ENCODE assay signal across 12 cellular contexts in the genomic region with DNA sequence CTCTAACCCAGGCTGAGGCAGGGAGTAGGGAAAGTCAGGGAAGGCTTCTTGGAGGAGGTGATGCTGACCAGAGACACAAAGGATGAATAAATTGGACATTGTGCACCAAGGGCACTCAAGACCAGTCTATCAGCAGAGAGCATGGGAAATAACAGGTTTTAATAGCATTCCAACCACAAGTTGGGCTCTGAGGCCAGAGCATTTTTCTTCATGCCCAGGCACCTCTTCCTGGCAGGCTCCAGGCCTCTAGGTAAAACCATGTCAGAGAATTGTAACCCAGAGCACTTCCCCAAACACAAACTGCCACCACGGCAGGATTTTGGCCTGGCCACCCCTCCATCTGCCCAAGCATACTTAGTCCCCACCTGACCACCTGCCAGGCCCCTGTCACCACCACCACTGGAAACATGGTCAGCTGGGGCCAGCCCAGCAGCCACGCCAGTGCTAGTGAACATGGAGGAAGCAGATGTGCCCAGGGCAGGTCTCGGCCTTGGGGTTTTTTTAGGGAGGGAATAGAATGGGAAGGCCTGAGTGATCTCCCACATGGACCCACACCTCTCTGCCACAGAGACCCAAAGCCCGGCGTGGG.
"Had no signal": no experiment of that assay in that cellular context is flagged by ENCODE, and none has a peak within 500 bp of the region (broad histone marks: within the 10 kb centered on the region; RNA-seq: fewer than 3 reads in every experiment).

No MANE protein-coding gene starts in this region.

- H3K36me3 ChIP-seq: cardiac muscle cell, esophagus muscularis mucosa, SJSA1 had no signal

- ATAC-seq: activated T-helper 17 cell treated with anti-CD3 and anti-CD28 coated beads, Interleukin-2, amount 50 U/mL, for 72 hours had no signal

- H3K27me3 ChIP-seq: cardiac muscle cell, esophagus muscularis mucosa, SJSA1 had no signal

- H3K9me3 Mint-ChIP-seq: activated naive CD4-positive, alpha-beta T cell treated with anti-CD3 and anti-CD28 coated beads for 36 hours; activated T-helper 17 cell treated with anti-CD3 and anti-CD28 coated beads, Interleukin-2, amount 50 U/mL, for 72 hours; nephron had no signal

- H3K27ac Mint-ChIP-seq: activated naive CD4-positive, alpha-beta T cell treated with anti-CD3 and anti-CD28 coated beads for 36 hours; activated T-helper 17 cell treated with anti-CD3 and anti-CD28 coated beads, Interleukin-2, amount 50 U/mL, for 72 hours; nephron had no signal

- H3K27ac ChIP-seq: cardiac muscle cell, esophagus muscularis mucosa, SJSA1 had no signal

- H3K4me3 ChIP-seq: cardiac muscle cell, esophagus muscularis mucosa, SJSA1 had no signal

- H3K27me3 Mint-ChIP-seq: activated T-helper 17 cell treated with anti-CD3 and anti-CD28 coated beads, Interleukin-2, amount 50 U/mL, for 72 hours had no signal

- H3K4me1 Mint-ChIP-seq: activated T-helper 17 cell treated with anti-CD3 and anti-CD28 coated beads, Interleukin-2, amount 50 U/mL, for 72 hours had no signal

- H3K4me3 Mint-ChIP-seq: activated naive CD4-positive, alpha-beta T cell treated with anti-CD3 and anti-CD28 coated beads for 36 hours; activated T-helper 17 cell treated with anti-CD3 and anti-CD28 coated beads, Interleukin-2, amount 50 U/mL, for 72 hours; nephron had no signal

- DNase-seq: activated CD4-positive, alpha-beta T cell treated with anti-CD3 and anti-CD28 coated beads, Interleukin-2, amount 50 U/mL, for 48 hours; activated naive CD4-positive, alpha-beta T cell treated with anti-CD3 and anti-CD28 coated beads for 36 hours; kidney glomerular epithelial cell; occipital lobe; stimulated activated CD4-positive, alpha-beta T cell treated with anti-CD3 and anti-CD28 coated beads, Interleukin-12 subunit alpha, Interleukin-12 subunit beta, amount 100 ng/mL, for 4 hours; stimulated activated CD4-positive, alpha-beta T cell treated with anti-CD3 and anti-CD28 coated beads, Interleukin-2, amount 100 ng/mL, for 24 hours; trophoblast cell had no signal

- H3K9me3 ChIP-seq: esophagus muscularis mucosa, SJSA1 had no signal
